8 cellular contexts compared by ENCODE assay signal in genomic region chr2:65300772-65301711, GRCh38.
DNase-seq lines count a peak whose midpoint lies in the region; ATAC-seq and TF ChIP-seq lines count a peak whose summit lies in the region.

No MANE protein-coding gene starts in this region.

- intact Hi-C loops in testis (cut with DNase I; ENCODE audit: low total_unique reads): no loop called here

- TF ChIP-seq CTCF in fibroblast of mammary gland (conservative IDR thresholded peaks at IDR 0.05; ENCODE audit: control insufficient read depth, insufficient read depth, low read depth, low read length): no peak
- TF ChIP-seq CTCF in omental fat pad (IDR thresholded peaks at IDR 0.05): no peak
- TF ChIP-seq CTCF in testis (IDR thresholded peaks at IDR 0.05): no peak

- DNase-seq in NOMO-1 treated with dmso at 0.1 percent for 144 hours (lab: John Stamatoyannopoulos, UW; ENCODE audit: unreplicated experiment): peak; percentile 29
- DNase-seq in activated T-cell treated with anti-CD3 and anti-CD28 coated beads, Interleukin-2, amount 50 U/mL, for 48 hours: peak; percentile 82 to 86
- DNase-seq in fibroblast of mammary gland (ENCODE audit: low read depth): peak; percentile 92
- no peak for DNase-seq in omental fat pad (ENCODE audit: low spot score)
- peak; percentile 26 for DNase-seq in testis
- DNase-seq in NCI-H128 (lab: John Stamatoyannopoulos, UW; ENCODE audit: unreplicated experiment): no peak

- H3K27me3 ChIP-seq in testis: no peaks in the 10 kb centered on the region

- ATAC-seq in GM18867 (IDR thresholded peaks at IDR 0.05; ENCODE audit: unreplicated experiment): peak; percentile 85
- ATAC-seq in HG02981 (IDR thresholded peaks at IDR 0.05; ENCODE audit: unreplicated experiment): peak; percentile 84
- ATAC-seq in omental fat pad (ENCODE audit: low FRiP score): peak; percentile 64

- WGBS in testis, 2 donors: 52 to 75% methylated on average over 20 of the region's 20 CpGs

- H3K9me3 ChIP-seq in testis: no peaks in the 10 kb centered on the region

- TF ChIP-seq POLR2A in testis (IDR thresholded peaks at IDR 0.05): no peak

- peak overlapping the region in 1 of 2 donors; percentile 11 for H3K27ac ChIP-seq in testis

- H3K4me1 ChIP-seq in testis: peaks cover 19% of the 10 kb centered on the region

- H3K4me3 ChIP-seq in fibroblast of mammary gland (ENCODE audit: control insufficient read depth, low read depth, low read length) (peak overlapping the region; percentile 6), testis (no peak overlapping the region)

- no peaks in the 10 kb centered on the region for H3K36me3 ChIP-seq in testis (ENCODE audit: low read depth, missing control alignments)

Comparison
In these comparisons a context has a peak if more than half of its experiments do, and no peak if none do; other contexts are left out.
1. DNase-seq: peak in NOMO-1 treated with dmso at 0.1 percent for 144 hours (single experiment), activated T-cell treated with anti-CD3 and anti-CD28 coated beads, Interleukin-2, amount 50 U/mL, for 48 hours (2 of 2), fibroblast of mammary gland (single experiment) and testis (single experiment); none in omental fat pad (single experiment) and NCI-H128 (single experiment).
2. Peak in every context shown above with its lines, with median percentiles within 50 percentile points of each other: ATAC-seq.